ENCODE assay signal across 15 cellular contexts in genomic region chr5:157469687-157470086, GRCh38. TPM values are rescaled to one million over a fixed set of nuclear protein-coding genes. Genes with fewer than 3 reads are reported as not detected.
A peak's percentile ranks its signal among the peaks of the same experiment; 100 is the strongest.
DNase-seq lines count a peak whose midpoint lies in the region; ATAC-seq and TF ChIP-seq lines count a peak whose summit lies in the region.
"Had no signal": no experiment of that assay in that cellular context is flagged by ENCODE, and none has a peak within 500 bp of the region (broad histone marks: within the 10 kb centered on the region; RNA-seq: fewer than 3 reads in every experiment).

No MANE protein-coding gene starts in this region.

- no peaks in the 10 kb centered on the region for H3K4me1 ChIP-seq in smooth muscle cell (ENCODE audit: low read depth)

- H3K4me2 ChIP-seq in smooth muscle cell, result peak overlapping the region; percentile 3
- H3K4me2 ChIP-seq: BLaER1 treated with 17β-estradiol and CSF1 and Interleukin-3, amounts not matched to agents 10 nM and 100 nM had no signal

- H3K9me3 ChIP-seq in smooth muscle cell (replicated peaks; ENCODE audit: low read depth), result no peaks in the 10 kb centered on the region
- H3K9me3 ChIP-seq: BLaER1 treated with 17β-estradiol and CSF1 and Interleukin-3, amounts not matched to agents 10 nM and 100 nM; HAP-1; SJSA1 had no signal

- WGBS in smooth muscle cell (ENCODE audit: low lambda C conversion rate), result 54% methylated on average over 7 of the region's 7 CpGs

- no peaks in the 10 kb centered on the region for H3K79me2 ChIP-seq in smooth muscle cell (ENCODE audit: low read depth)

- TF ChIP-seq CTCF in AG09309 (IDR thresholded peaks at IDR 0.05; ENCODE audit: control insufficient read depth, insufficient read depth, low read depth, low read length, missing control alignments) (no peak), smooth muscle cell (IDR thresholded peaks at IDR 0.05; ENCODE audit: borderline replicate concordance, insufficient read depth, poor library complexity, severe bottlenecking) (no peak)

- no peaks in the 10 kb centered on the region for H4K20me1 ChIP-seq in smooth muscle cell (ENCODE audit: low read depth)
- H4K20me1 ChIP-seq: BLaER1 treated with 17β-estradiol and CSF1 and Interleukin-3, amounts not matched to agents 10 nM and 100 nM had no signal

- peaks cover 19% of the 10 kb centered on the region for H3F3A ChIP-seq in smooth muscle cell (ENCODE audit: low read depth)

- no peaks in the 10 kb centered on the region for H3K27me3 ChIP-seq in smooth muscle cell (ENCODE audit: low read depth)
- H3K27me3 ChIP-seq: BLaER1 treated with 17β-estradiol and CSF1 and Interleukin-3, amounts not matched to agents 10 nM and 100 nM; SJSA1 had no signal

- ATAC-seq in HG03342 (IDR thresholded peaks at IDR 0.05; ENCODE audit: unreplicated experiment), result no peak

- no peak overlapping the region for H2AFZ ChIP-seq in smooth muscle cell (ENCODE audit: low read depth)

- no peak overlapping the region for H3K9ac ChIP-seq in smooth muscle cell (ENCODE audit: low read depth)
- H3K9ac ChIP-seq: BLaER1 treated with 17β-estradiol and CSF1 and Interleukin-3, amounts not matched to agents 10 nM and 100 nM had no signal

- peak overlapping the region; percentile 38 for H3K27ac ChIP-seq in smooth muscle cell (ENCODE audit: low read depth)
- H3K27ac ChIP-seq: BLaER1 treated with 17β-estradiol and CSF1 and Interleukin-3, amounts not matched to agents 10 nM and 100 nM; SJSA1 had no signal

- no peak overlapping the region for H3K4me3 ChIP-seq in AG09309 (ENCODE audit: control insufficient read depth, low read depth, low read length)
- H3K4me3 ChIP-seq in smooth muscle cell, result no peak overlapping the region
- H3K4me3 ChIP-seq: BLaER1 treated with 17β-estradiol and CSF1 and Interleukin-3, amounts not matched to agents 10 nM and 100 nM; HAP-1; SJSA1 had no signal

- DNase-seq in AG09309 (ENCODE audit: low read depth), result peak; percentile 27
- peak; percentile 34 for DNase-seq in NCI-H69 (lab: John Stamatoyannopoulos, UW)
- DNase-seq in fibroblast of peridontal ligament (ENCODE audit: extremely low read depth), result peak; percentile 36
- DNase-seq in smooth muscle cell (lab: John Stamatoyannopoulos, UW; ENCODE audit: unreplicated experiment), result no peak
- DNase-seq in cortex of kidney (lab: John Stamatoyannopoulos, UW), result no peak
- no peak for DNase-seq in AG08395 (ENCODE audit: low spot score)
- DNase-seq: DMS 273 treated with DMSO at 0.1 percent for 48 hours, IMR-90, Kasumi-1, NCI-H1930, NCI-H524 had no signal

- H3K36me3 ChIP-seq in smooth muscle cell (ENCODE audit: low read depth), result no peaks in the 10 kb centered on the region
- H3K36me3 ChIP-seq: BLaER1 treated with 17β-estradiol and CSF1 and Interleukin-3, amounts not matched to agents 10 nM and 100 nM; HAP-1 had no signal

RNA-seq across cellular contexts. Expression of gene NIPAL4, which starts 9.7 kb away (rescaled TPM):
- total RNA-seq in smooth muscle cell, result 3.5 and 6.9 TPM in 2 replicates
- polyA plus RNA-seq in smooth muscle cell, result 0.37 and 2.7 TPM in 2 replicates

Comparison
In these comparisons a context has a peak if more than half of its experiments do, and no peak if none do; other contexts are left out.
1. DNase-seq: peak in AG09309 (single experiment), NCI-H69 (single experiment) and fibroblast of peridontal ligament (single experiment); none in smooth muscle cell (single experiment), cortex of kidney (single experiment) and AG08395 (single experiment).